In the genomic region with DNA sequence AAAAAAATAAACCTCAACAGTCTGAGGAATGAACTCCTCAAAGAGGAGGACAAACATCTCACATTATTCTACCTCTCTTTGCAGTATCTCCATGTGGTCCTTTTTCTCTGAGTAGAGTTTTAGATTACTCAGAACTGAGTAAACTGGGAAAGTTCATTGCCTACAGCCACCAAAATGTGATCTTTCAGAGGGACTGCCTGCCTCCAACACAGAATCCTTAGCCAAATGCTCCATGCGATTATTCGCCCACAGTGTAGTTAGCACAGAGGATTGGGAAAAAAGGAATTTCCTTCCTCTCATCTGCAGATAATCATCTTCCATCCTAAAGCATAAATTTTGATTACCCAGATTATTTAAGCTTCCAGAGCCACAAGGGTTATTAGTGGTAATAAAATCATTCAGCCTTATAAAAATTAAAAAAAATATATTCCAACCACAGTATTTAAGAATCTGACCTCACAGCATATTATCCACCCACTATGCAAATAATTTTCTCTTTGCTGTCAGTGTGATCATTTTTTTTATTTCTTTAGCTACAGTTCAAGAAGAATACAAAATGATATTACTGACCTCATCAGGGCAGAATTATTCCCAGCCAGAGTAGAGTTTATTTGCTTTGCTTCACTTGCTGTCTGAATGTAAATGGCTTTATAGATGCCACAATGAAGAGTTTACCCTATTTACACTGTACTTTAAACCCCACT, we compare ENCODE assay signal across 19 cellular contexts.
DNase-seq lines count a peak whose midpoint lies in the region; ATAC-seq and TF ChIP-seq lines count a peak whose summit lies in the region.
"Had no signal": no experiment of that assay in that cellular context is flagged by ENCODE, and none has a peak within 500 bp of the region (broad histone marks: within the 10 kb centered on the region; RNA-seq: fewer than 3 reads in every experiment).

No MANE protein-coding gene starts in this region.

- H3K9ac ChIP-seq in HUES64 (ENCODE audit: low read depth, low read length), result peak overlapping the region; percentile 0; the same call in 1 of the 2 replicates

- TF ChIP-seq CTCF in WTC11 (IDR thresholded peaks at IDR 0.05), result no peak
- no peak for TF ChIP-seq CTCF in GM13977 (IDR thresholded peaks at IDR 0.05; ENCODE audit: extremely low read depth, insufficient read depth, missing control alignments)
- TF ChIP-seq CTCF in Caco-2 (IDR thresholded peaks at IDR 0.05; ENCODE audit: insufficient read depth in 1 of 2, low read depth in 1 of 2, low read length in 1 of 2, severe bottlenecking in 1 of 2, unreplicated experiment in 1 of 2), result no peak

- H3K36me3 Mint-ChIP-seq in WTC11, result no peaks in the 10 kb centered on the region; the same call in 1 of the 2 replicates
- H3K36me3 Mint-ChIP-seq in activated T-cell treated with anti-CD3 and anti-CD28 coated beads, Interleukin-2, amount 50 U/mL, for 4 hours (ENCODE audit: insufficient read depth), result no peaks in the 10 kb centered on the region
- H3K36me3 Mint-ChIP-seq in Caco-2 (ENCODE audit: insufficient read depth, unreplicated experiment), result no peaks in the 10 kb centered on the region
- H3K36me3 Mint-ChIP-seq: CD4-positive, alpha-beta memory T cell had no signal

- CTCF ChIA-PET in WTC11 (lab: Charles Lee), result no interaction called here
- CTCF ChIA-PET in Caco-2 (lab: Charles Lee), result no interaction called here

- in situ Hi-C loops in GM13977 (cut with MboI; ENCODE audit: low pct_unique_long_range_greater_than_20kb, low sequenced_read_pairs, unreplicated experiment), result no loop called here

- H3K36me3 ChIP-seq in HUES64 (ENCODE audit: insufficient read depth, low read length), result no peaks in the 10 kb centered on the region
- no peaks in the 10 kb centered on the region for H3K36me3 ChIP-seq in mesodermal cell (ENCODE audit: control insufficient read depth, insufficient read depth, low read length)
- no peaks in the 10 kb centered on the region for H3K36me3 ChIP-seq in Caco-2 (ENCODE audit: control insufficient read depth, insufficient read depth, low read length)
- H3K36me3 ChIP-seq: ascending aorta, tibial nerve had no signal

- peak overlapping the region; percentile 56 for H3K27ac ChIP-seq in HUES64 (ENCODE audit: low read depth, low read length)
- H3K27ac ChIP-seq in mesodermal cell (ENCODE audit: low read depth, low read length, severe bottlenecking), result peak overlapping the region; percentile 88
- H3K27ac ChIP-seq: A549, ascending aorta, tibial nerve had no signal

- H3K9me3 ChIP-seq in HUES64 (ENCODE audit: insufficient read depth, low read depth, low read length), result no peaks in the 10 kb centered on the region
- H3K9me3 ChIP-seq in mesodermal cell (ENCODE audit: control insufficient read depth, low read length), result no peaks in the 10 kb centered on the region
- H3K9me3 ChIP-seq in Caco-2, result no peaks in the 10 kb centered on the region
- H3K9me3 ChIP-seq: A549, ascending aorta had no signal

- POLR2A ChIA-PET in WTC11 (lab: Charles Lee), result no interaction called here
- POLR2A ChIA-PET in Caco-2 (lab: Charles Lee), result no interaction called here

- H3K4me3 Mint-ChIP-seq in WTC11, result no peak overlapping the region
- no peak overlapping the region for H3K4me3 Mint-ChIP-seq in activated T-cell treated with anti-CD3 and anti-CD28 coated beads, Interleukin-2, amount 50 U/mL, for 4 hours
- H3K4me3 Mint-ChIP-seq in Caco-2 (ENCODE audit: unreplicated experiment), result no peak overlapping the region
- H3K4me3 Mint-ChIP-seq: activated naive CD4-positive, alpha-beta T cell treated with anti-CD3 and anti-CD28 coated beads for 36 hours; CD4-positive, alpha-beta memory T cell; effector memory CD8-positive, alpha-beta T cell had no signal

- peak; percentile 10 for DNase-seq in AG20443 (ENCODE audit: low spot score)
- DNase-seq in WTC11 (ENCODE audit: low spot score), result no peak
- DNase-seq in GM13977 (ENCODE audit: low spot score), result no peak
- no peak for DNase-seq in occipital lobe (lab: John Stamatoyannopoulos, UW)
- DNase-seq in activated T-cell treated with anti-CD3 and anti-CD28 coated beads, Interleukin-2, amount 50 U/mL, for 4 hours, result no peak
- DNase-seq in Caco-2, result no peak
- DNase-seq: activated CD4-positive, alpha-beta T cell treated with anti-CD3 and anti-CD28 coated beads, Interleukin-2, amount 50 U/mL, for 48 hours; activated naive CD4-positive, alpha-beta T cell treated with anti-CD3 and anti-CD28 coated beads for 36 hours; activated T-cell treated with anti-CD3 and anti-CD28 coated beads, Interleukin-2, amount 50 U/mL, for 1 hour; CD4-positive, alpha-beta memory T cell; effector memory CD8-positive, alpha-beta T cell; right cardiac atrium; stimulated activated naive CD4-positive, alpha-beta T cell; T-helper 1 cell had no signal

- H3K27ac Mint-ChIP-seq in WTC11, result peak overlapping the region; percentile 80
- no peak overlapping the region for H3K27ac Mint-ChIP-seq in Caco-2 (ENCODE audit: unreplicated experiment)
- H3K27ac Mint-ChIP-seq: activated naive CD4-positive, alpha-beta T cell treated with anti-CD3 and anti-CD28 coated beads for 36 hours; CD4-positive, alpha-beta memory T cell; effector memory CD8-positive, alpha-beta T cell had no signal

- H3K27me3 ChIP-seq in HUES64 (ENCODE audit: insufficient read depth, low read length), result no peaks in the 10 kb centered on the region
- no peaks in the 10 kb centered on the region for H3K27me3 ChIP-seq in Caco-2 (replicated peaks; ENCODE audit: control insufficient read depth, insufficient read depth, low read length)
- H3K27me3 ChIP-seq: ascending aorta, tibial nerve had no signal

- H3K4me1 Mint-ChIP-seq in WTC11 (peaks cover 49% of the 10 kb centered on the region), Caco-2 (ENCODE audit: low read depth, unreplicated experiment) (no peaks in the 10 kb centered on the region)
- no peaks in the 10 kb centered on the region for H3K4me1 Mint-ChIP-seq in activated T-cell treated with anti-CD3 and anti-CD28 coated beads, Interleukin-2, amount 50 U/mL, for 4 hours (ENCODE audit: low read depth)
- H3K4me1 Mint-ChIP-seq: CD4-positive, alpha-beta memory T cell had no signal

- no TSS peak for BruUV-seq in Caco-2 (replicated peaks; lab: Mats Ljungman, UMichigan)

- ATAC-seq in WTC11, result peak; percentile 39
- no peak for ATAC-seq in activated T-cell treated with anti-CD3 and anti-CD28 coated beads, Interleukin-2, amount 50 U/mL, for 4 hours
- ATAC-seq: A549; effector memory CD8-positive, alpha-beta T cell; right cardiac atrium had no signal

- H3K9me3 Mint-ChIP-seq in WTC11 (peaks cover 16% of the 10 kb centered on the region), Caco-2 (ENCODE audit: unreplicated experiment) (no peaks in the 10 kb centered on the region)
- peaks cover 6% of the 10 kb centered on the region for H3K9me3 Mint-ChIP-seq in activated T-cell treated with anti-CD3 and anti-CD28 coated beads, Interleukin-2, amount 50 U/mL, for 4 hours

- H3K27me3 Mint-ChIP-seq in WTC11 (ENCODE audit: low read depth) (no peaks in the 10 kb centered on the region), Caco-2 (ENCODE audit: insufficient read depth, unreplicated experiment) (peaks cover 5% of the 10 kb centered on the region)
- H3K27me3 Mint-ChIP-seq in activated T-cell treated with anti-CD3 and anti-CD28 coated beads, Interleukin-2, amount 50 U/mL, for 4 hours (ENCODE audit: low read depth), result no peaks in the 10 kb centered on the region
- H3K27me3 Mint-ChIP-seq: CD4-positive, alpha-beta memory T cell; effector memory CD8-positive, alpha-beta T cell had no signal

- intact Hi-C loops in Caco-2 (cut with micrococcal nuclease; ENCODE audit: unreplicated experiment), result no loop called here

- WGBS in HUES64, result 85% methylated on average over 2 of the region's 2 CpGs
- no CpG with 5 or more reads among the region's 2 CpGs for WGBS in mesodermal cell (ENCODE audit: insufficient coverage in 2 of 2), 2 experiments

- H3K4me3 ChIP-seq in HUES64 (ENCODE audit: low read length), result no peak overlapping the region
- H3K4me3 ChIP-seq in mesodermal cell (ENCODE audit: extremely low read depth, insufficient read depth, low read length, poor library complexity, severe bottlenecking), result no peak overlapping the region
- no peak overlapping the region for H3K4me3 ChIP-seq in Caco-2 (ENCODE audit: low read depth, low read length)
- H3K4me3 ChIP-seq: A549, ascending aorta, tibial nerve had no signal

- H3K4me1 ChIP-seq in HUES64 (ENCODE audit: insufficient read depth, low read length), result peaks cover 42% of the 10 kb centered on the region
- peaks cover 27% of the 10 kb centered on the region for H3K4me1 ChIP-seq in mesodermal cell (ENCODE audit: control insufficient read depth, insufficient read depth, low read length, poor library complexity, severe bottlenecking)
- no peaks in the 10 kb centered on the region for H3K4me1 ChIP-seq in Caco-2
- H3K4me1 ChIP-seq: A549, ascending aorta had no signal

TF ChIP-seq in WTC11, 78 proteins besides CTCF, POLR2A, EP300 and RAD21 (continues in another document):
- TF ChIP-seq ZNF416 (CRISPR knock-in tag; IDR thresholded peaks at IDR 0.05) (no peak), NFATC4 (CRISPR knock-in tag; IDR thresholded peaks at IDR 0.05) (no peak), MYBL2 (CRISPR knock-in tag; IDR thresholded peaks at IDR 0.05) (no peak), SOX15 (CRISPR knock-in tag; IDR thresholded peaks at IDR 0.05) (no peak)
